8 cellular contexts compared by ENCODE assay signal in the genomic region with DNA sequence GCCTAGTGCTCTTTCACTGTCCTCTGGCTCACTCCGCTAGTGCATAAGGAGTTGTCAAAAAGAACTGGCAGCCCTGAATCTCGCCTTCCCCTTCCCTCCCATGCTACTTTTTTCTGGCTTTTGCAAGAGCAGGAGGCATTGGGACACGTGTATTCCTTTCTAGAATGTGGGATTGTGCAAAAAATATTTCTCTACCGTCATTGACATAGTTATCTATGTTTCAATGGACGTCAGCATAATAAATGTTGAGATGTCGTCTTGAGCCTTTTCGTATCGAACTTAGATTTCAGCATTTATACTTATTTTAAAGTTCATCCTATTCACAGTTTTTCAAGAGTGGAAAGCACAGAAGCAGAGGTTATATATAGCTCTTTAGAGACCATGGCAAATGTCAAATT. TPM values are rescaled to one million over a fixed set of nuclear protein-coding genes. Genes with fewer than 3 reads are reported as not detected.
DNase-seq lines count a peak whose midpoint lies in the region; ATAC-seq, FAIRE-seq and TF ChIP-seq lines count a peak whose summit lies in the region.

No MANE protein-coding gene starts in this region.

- no peak for FAIRE-seq in bronchial epithelial cell (lab: Jason Lieb, UNC)

- no peak for DNase-seq in heart right ventricle
- no peak for DNase-seq in cardiac septum (ENCODE audit: low spot score)
- DNase-seq in bronchial epithelial cell (ENCODE audit: low read depth) = no peak
- DNase-seq in uterus = no peak
- no peak for DNase-seq in OCI-M1 (lab: John Stamatoyannopoulos, UW)

- peak overlapping the region; percentile 61 to 79 (median 71) for H3K4me3 ChIP-seq in heart right ventricle
- H3K4me3 ChIP-seq in bronchial epithelial cell (ENCODE audit: low read depth, low read length) = peak overlapping the region; percentile 61
- H3K4me3 ChIP-seq in mononuclear cell (ENCODE audit: low read length) = peak overlapping the region; percentile 77
- H3K4me3 ChIP-seq in uterus = peak overlapping the region; percentile 74 to 76

- H3K27ac ChIP-seq in heart right ventricle (peak overlapping the region; percentile 94 to 98 (median 96)), uterus (peak overlapping the region; percentile 97 to 98)

- H3K36me3 ChIP-seq in heart right ventricle = peaks cover 0 to 47% (median 21%) of the 10 kb centered on the region in 9 donors
- no peaks in the 10 kb centered on the region for H3K36me3 ChIP-seq in bronchial epithelial cell (ENCODE audit: control insufficient read depth, insufficient read depth, low read length)
- H3K36me3 ChIP-seq in uterus = no peaks in the 10 kb centered on the region

- 5 to 8% methylated on average over 8 of the region's 8 CpGs for WGBS in heart right ventricle, 2 donors

- TF ChIP-seq POLR2A in uterus (IDR thresholded peaks at IDR 0.05) = no peak

- ATAC-seq in heart right ventricle (peak in 1 of 8 donors; percentile 48), HG02798 (IDR thresholded peaks at IDR 0.05; ENCODE audit: poor library complexity, unreplicated experiment) (no peak), HG02571 (IDR thresholded peaks at IDR 0.05; ENCODE audit: unreplicated experiment) (no peak)

- no peaks in the 10 kb centered on the region for H3K9me3 ChIP-seq in heart right ventricle
- H3K9me3 ChIP-seq in mononuclear cell (ENCODE audit: low read depth, low read length) = no peaks in the 10 kb centered on the region
- no peaks in the 10 kb centered on the region for H3K9me3 ChIP-seq in uterus

- H3K27me3 ChIP-seq in heart right ventricle = no peaks in the 10 kb centered on the region
- H3K27me3 ChIP-seq in bronchial epithelial cell (ENCODE audit: control insufficient read depth, insufficient read depth, low read length) = no peaks in the 10 kb centered on the region
- H3K27me3 ChIP-seq in mononuclear cell (ENCODE audit: insufficient read depth, low read length) = peaks cover 2% of the 10 kb centered on the region
- no peaks in the 10 kb centered on the region for H3K27me3 ChIP-seq in uterus

- no peak for TF ChIP-seq CTCF in heart right ventricle (IDR thresholded peaks at IDR 0.05)
- no peak for TF ChIP-seq CTCF in bronchial epithelial cell (IDR thresholded peaks at IDR 0.05; ENCODE audit: insufficient read depth, low read length, severe bottlenecking)
- no peak for TF ChIP-seq CTCF in uterus (IDR thresholded peaks at IDR 0.05)

- H3K4me1 ChIP-seq in heart right ventricle = peaks cover 0 to 33% (median 23%) of the 10 kb centered on the region in 9 donors
- peaks cover 18% of the 10 kb centered on the region for H3K4me1 ChIP-seq in mononuclear cell (ENCODE audit: insufficient read depth, low read length)
- H3K4me1 ChIP-seq in uterus = peaks cover 0 to 7% of the 10 kb centered on the region in 2 donors

- intact Hi-C loops in heart right ventricle (cut with DNase I) (loop anchor here in 2 of 10 donors (2.0 kb wide), 2 partner anchors 93 to 95 kb away; partner anchors contain the start of gene TSPAN12 (in 1 of the 2)), cardiac septum (cut with DNase I) (loop anchor here (2.0 kb wide), 1 partner anchor 95 kb away; no protein-coding TSS in a partner anchor), uterus (cut with DNase I; ENCODE audit: low total_unique reads) (no loop called here)

RNA-seq across cellular contexts. Expression of gene ING3, which starts 0.7 kb away (rescaled TPM):
- 10 to 100 TPM; 11.8 to 18.1 (median 13.9) TPM for total RNA-seq in heart right ventricle
- 1 to 10 TPM; 6.0 to 7.8 TPM for polyA plus RNA-seq in heart right ventricle
- total RNA-seq in cardiac septum = 15.5 TPM
- total RNA-seq in bronchial epithelial cell = 6.5 and 10.8 TPM in 2 replicates
- 70.0 TPM for total RNA-seq in mononuclear cell
- 10 to 100 TPM; 16.4 to 37.7 (median 21.3) TPM for total RNA-seq in uterus

RNA-seq across cellular contexts. Expression of gene CPED1, which starts 37.2 kb away (rescaled TPM):
- total RNA-seq in heart right ventricle (10 to 100 TPM; 16.3 to 56.5 (median 40.9) TPM), cardiac septum (48.7 TPM), bronchial epithelial cell (under 0.01 and 0.26 TPM in 2 replicates), mononuclear cell (4.6 TPM), uterus (100 to 1,000 TPM in 1 of 4 donors, 10 to 100 TPM in 3; 47.4 to 194 (median 59.2) TPM)
- polyA plus RNA-seq in heart right ventricle = 1 to 10 TPM; 3.9 to 4.0 TPM
